ENCODE assay signal across 1 cellular context in the genomic region with DNA sequence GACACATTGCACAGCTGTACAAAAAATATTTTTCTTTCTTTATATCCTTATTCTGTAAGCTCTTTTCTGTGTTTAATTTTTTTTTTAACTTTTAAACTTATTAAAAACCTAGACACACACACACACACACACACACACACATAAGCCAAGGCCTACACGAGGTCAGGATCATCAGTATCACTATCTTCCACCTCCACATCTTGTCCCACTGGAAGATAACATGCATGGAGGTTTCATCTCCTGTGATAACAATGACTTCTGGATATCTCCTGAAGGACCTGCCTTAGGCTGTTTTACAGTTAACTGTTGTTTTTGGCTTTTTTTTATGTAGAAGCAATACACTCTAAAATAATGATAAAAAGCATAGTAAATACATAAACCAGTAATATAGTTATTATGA.
TF ChIP-seq lines count a peak whose summit lies in the region.

No MANE protein-coding gene starts in this region.

TF ChIP-seq in K562, 482 proteins besides CTCF, POLR2A, EP300 and RAD21 (continued from another document and continues in another):
- TF ChIP-seq, protein P1, sequence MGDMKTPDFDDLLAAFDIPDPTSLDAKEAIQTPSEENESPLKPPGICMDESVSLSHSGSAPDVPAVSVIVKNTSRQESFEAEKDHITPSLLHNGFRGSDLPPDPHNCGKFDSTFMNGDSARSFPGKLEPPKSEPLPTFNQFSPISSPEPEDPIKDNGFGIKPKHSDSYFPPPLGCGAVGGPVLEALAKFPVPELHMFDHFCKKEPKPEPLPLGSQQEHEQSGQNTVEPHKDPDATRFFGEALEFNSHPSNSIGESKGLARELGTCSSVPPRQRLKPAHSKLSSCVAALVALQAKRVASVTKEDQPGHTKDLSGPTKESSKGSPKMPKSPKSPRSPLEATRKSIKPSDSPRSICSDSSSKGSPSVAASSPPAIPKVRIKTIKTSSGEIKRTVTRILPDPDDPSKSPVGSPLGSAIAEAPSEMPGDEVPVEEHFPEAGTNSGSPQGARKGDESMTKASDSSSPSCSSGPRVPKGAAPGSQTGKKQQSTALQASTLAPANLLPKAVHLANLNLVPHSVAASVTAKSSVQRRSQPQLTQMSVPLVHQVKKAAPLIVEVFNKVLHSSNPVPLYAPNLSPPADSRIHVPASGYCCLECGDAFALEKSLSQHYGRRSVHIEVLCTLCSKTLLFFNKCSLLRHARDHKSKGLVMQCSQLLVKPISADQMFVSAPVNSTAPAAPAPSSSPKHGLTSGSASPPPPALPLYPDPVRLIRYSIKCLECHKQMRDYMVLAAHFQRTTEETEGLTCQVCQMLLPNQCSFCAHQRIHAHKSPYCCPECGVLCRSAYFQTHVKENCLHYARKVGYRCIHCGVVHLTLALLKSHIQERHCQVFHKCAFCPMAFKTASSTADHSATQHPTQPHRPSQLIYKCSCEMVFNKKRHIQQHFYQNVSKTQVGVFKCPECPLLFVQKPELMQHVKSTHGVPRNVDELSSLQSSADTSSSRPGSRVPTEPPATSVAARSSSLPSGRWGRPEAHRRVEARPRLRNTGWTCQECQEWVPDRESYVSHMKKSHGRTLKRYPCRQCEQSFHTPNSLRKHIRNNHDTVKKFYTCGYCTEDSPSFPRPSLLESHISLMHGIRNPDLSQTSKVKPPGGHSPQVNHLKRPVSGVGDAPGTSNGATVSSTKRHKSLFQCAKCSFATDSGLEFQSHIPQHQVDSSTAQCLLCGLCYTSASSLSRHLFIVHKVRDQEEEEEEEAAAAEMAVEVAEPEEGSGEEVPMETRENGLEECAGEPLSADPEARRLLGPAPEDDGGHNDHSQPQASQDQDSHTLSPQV (IDR thresholded peaks at IDR 0.05) = peak; percentile 67
- TF ChIP-seq RBM17 (IDR thresholded peaks at IDR 0.05; ENCODE audit: borderline replicate concordance, low read depth, low read length) (no peak), ZNF408 (CRISPR knock-in tag; IDR thresholded peaks at IDR 0.05; ENCODE audit: low read depth) (no peak), TARDBP (IDR thresholded peaks at IDR 0.05) (no peak), ELK1 (CRISPR knock-in tag; IDR thresholded peaks at IDR 0.05) (no peak), LARP7 (IDR thresholded peaks at IDR 0.05) (no peak), HSF4 (CRISPR knock-in tag; IDR thresholded peaks at IDR 0.05; ENCODE audit: borderline replicate concordance) (no peak), ZNF253 (CRISPR knock-in tag; conservative IDR thresholded peaks at IDR 0.05) (no peak), SUPT5H (IDR thresholded peaks at IDR 0.05) (no peak), NELFE (IDR thresholded peaks at IDR 0.05; ENCODE audit: insufficient read depth, insufficient read length) (no peak), MTA1 (IDR thresholded peaks at IDR 0.05; ENCODE audit: borderline replicate concordance) (peak; percentile 80; the same call in 1 of the 2 replicates), ARID2 (IDR thresholded peaks at IDR 0.05) (no peak), KAT8 (IDR thresholded peaks at IDR 0.05; ENCODE audit: low read depth) (no peak), FOSL1 (tag; conservative IDR thresholded peaks at IDR 0.05) (peak; percentile 44; the same call in 1 of the 2 replicates), MEF2A (IDR thresholded peaks at IDR 0.05; ENCODE audit: control insufficient read depth, low read depth, low read length) (0 out of 2 replicates have a peak, but pooled peaks have one; percentile 18), BMI1 (IDR thresholded peaks at IDR 0.05; ENCODE audit: low read length) (no peak), KDM2B (CRISPR knock-in tag; IDR thresholded peaks at IDR 0.05) (no peak), ARID1B (IDR thresholded peaks at IDR 0.05) (peak; percentile 98), SIRT6 (IDR thresholded peaks at IDR 0.05; ENCODE audit: low read depth, low read length) (no peak), FOXJ3 (CRISPR knock-in tag; IDR thresholded peaks at IDR 0.05) (no peak), ZNF121 (CRISPR knock-in tag; conservative IDR thresholded peaks at IDR 0.05) (no peak), KLF10 (CRISPR knock-in tag; IDR thresholded peaks at IDR 0.05) (no peak), KLF16 (IDR thresholded peaks at IDR 0.05) (peak; percentile 90), ZBTB2 (IDR thresholded peaks at IDR 0.05) (peak; percentile 89), NR2F6 (CRISPR knock-in tag; IDR thresholded peaks at IDR 0.05) (no peak), ZNF551 (CRISPR knock-in tag; IDR thresholded peaks at IDR 0.05) (no peak), ZNF146 (CRISPR knock-in tag; IDR thresholded peaks at IDR 0.05; ENCODE audit: unreplicated experiment) (no peak), ZNF57 (CRISPR knock-in tag; IDR thresholded peaks at IDR 0.05) (no peak), ATF6 (CRISPR knock-in tag; IDR thresholded peaks at IDR 0.05) (no peak), CTBP1 (IDR thresholded peaks at IDR 0.05; ENCODE audit: borderline replicate concordance) (peak; percentile 96)
- TF ChIP-seq, protein P2, sequence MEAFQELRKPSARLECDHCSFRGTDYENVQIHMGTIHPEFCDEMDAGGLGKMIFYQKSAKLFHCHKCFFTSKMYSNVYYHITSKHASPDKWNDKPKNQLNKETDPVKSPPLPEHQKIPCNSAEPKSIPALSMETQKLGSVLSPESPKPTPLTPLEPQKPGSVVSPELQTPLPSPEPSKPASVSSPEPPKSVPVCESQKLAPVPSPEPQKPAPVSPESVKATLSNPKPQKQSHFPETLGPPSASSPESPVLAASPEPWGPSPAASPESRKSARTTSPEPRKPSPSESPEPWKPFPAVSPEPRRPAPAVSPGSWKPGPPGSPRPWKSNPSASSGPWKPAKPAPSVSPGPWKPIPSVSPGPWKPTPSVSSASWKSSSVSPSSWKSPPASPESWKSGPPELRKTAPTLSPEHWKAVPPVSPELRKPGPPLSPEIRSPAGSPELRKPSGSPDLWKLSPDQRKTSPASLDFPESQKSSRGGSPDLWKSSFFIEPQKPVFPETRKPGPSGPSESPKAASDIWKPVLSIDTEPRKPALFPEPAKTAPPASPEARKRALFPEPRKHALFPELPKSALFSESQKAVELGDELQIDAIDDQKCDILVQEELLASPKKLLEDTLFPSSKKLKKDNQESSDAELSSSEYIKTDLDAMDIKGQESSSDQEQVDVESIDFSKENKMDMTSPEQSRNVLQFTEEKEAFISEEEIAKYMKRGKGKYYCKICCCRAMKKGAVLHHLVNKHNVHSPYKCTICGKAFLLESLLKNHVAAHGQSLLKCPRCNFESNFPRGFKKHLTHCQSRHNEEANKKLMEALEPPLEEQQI (IDR thresholded peaks at IDR 0.05) = peak; percentile 75; the same call in 1 of the 2 replicates
- TF ChIP-seq, protein P3, sequence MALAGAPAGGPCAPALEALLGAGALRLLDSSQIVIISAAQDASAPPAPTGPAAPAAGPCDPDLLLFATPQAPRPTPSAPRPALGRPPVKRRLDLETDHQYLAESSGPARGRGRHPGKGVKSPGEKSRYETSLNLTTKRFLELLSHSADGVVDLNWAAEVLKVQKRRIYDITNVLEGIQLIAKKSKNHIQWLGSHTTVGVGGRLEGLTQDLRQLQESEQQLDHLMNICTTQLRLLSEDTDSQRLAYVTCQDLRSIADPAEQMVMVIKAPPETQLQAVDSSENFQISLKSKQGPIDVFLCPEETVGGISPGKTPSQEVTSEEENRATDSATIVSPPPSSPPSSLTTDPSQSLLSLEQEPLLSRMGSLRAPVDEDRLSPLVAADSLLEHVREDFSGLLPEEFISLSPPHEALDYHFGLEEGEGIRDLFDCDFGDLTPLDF (CRISPR knock-in tag; IDR thresholded peaks at IDR 0.05) = no peak
- TF ChIP-seq, protein P4, sequence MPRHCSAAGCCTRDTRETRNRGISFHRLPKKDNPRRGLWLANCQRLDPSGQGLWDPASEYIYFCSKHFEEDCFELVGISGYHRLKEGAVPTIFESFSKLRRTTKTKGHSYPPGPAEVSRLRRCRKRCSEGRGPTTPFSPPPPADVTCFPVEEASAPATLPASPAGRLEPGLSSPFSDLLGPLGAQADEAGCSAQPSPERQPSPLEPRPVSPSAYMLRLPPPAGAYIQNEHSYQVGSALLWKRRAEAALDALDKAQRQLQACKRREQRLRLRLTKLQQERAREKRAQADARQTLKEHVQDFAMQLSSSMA (CRISPR knock-in tag; IDR thresholded peaks at IDR 0.05) = no peak
- TF ChIP-seq, protein P5, sequence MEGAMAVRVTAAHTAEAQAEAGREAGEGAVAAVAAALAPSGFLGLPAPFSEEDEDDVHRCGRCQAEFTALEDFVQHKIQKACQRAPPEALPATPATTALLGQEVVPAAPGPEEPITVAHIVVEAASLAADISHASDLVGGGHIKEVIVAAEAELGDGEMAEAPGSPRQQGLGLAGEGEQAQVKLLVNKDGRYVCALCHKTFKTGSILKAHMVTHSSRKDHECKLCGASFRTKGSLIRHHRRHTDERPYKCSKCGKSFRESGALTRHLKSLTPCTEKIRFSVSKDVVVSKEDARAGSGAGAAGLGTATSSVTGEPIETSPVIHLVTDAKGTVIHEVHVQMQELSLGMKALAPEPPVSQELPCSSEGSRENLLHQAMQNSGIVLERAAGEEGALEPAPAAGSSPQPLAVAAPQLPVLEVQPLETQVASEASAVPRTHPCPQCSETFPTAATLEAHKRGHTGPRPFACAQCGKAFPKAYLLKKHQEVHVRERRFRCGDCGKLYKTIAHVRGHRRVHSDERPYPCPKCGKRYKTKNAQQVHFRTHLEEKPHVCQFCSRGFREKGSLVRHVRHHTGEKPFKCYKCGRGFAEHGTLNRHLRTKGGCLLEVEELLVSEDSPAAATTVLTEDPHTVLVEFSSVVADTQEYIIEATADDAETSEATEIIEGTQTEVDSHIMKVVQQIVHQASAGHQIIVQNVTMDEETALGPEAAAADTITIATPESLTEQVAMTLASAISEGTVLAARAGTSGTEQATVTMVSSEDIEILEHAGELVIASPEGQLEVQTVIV (CRISPR knock-in tag; IDR thresholded peaks at IDR 0.05; ENCODE audit: borderline replicate concordance) = no peak
- TF ChIP-seq, protein P6, sequence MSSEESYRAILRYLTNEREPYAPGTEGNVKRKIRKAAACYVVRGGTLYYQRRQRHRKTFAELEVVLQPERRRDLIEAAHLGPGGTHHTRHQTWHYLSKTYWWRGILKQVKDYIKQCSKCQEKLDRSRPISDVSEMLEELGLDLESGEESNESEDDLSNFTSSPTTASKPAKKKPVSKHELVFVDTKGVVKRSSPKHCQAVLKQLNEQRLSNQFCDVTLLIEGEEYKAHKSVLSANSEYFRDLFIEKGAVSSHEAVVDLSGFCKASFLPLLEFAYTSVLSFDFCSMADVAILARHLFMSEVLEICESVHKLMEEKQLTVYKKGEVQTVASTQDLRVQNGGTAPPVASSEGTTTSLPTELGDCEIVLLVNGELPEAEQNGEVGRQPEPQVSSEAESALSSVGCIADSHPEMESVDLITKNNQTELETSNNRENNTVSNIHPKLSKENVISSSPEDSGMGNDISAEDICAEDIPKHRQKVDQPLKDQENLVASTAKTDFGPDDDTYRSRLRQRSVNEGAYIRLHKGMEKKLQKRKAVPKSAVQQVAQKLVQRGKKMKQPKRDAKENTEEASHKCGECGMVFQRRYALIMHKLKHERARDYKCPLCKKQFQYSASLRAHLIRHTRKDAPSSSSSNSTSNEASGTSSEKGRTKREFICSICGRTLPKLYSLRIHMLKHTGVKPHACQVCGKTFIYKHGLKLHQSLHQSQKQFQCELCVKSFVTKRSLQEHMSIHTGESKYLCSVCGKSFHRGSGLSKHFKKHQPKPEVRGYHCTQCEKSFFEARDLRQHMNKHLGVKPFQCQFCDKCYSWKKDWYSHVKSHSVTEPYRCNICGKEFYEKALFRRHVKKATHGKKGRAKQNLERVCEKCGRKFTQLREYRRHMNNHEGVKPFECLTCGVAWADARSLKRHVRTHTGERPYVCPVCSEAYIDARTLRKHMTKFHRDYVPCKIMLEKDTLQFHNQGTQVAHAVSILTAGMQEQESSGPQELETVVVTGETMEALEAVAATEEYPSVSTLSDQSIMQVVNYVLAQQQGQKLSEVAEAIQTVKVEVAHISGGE (CRISPR knock-in tag; IDR thresholded peaks at IDR 0.05) = peak in 1 of 3 experiments; percentile 66; a peak in 2 of 6 replicates
- TF ChIP-seq, protein P7, sequence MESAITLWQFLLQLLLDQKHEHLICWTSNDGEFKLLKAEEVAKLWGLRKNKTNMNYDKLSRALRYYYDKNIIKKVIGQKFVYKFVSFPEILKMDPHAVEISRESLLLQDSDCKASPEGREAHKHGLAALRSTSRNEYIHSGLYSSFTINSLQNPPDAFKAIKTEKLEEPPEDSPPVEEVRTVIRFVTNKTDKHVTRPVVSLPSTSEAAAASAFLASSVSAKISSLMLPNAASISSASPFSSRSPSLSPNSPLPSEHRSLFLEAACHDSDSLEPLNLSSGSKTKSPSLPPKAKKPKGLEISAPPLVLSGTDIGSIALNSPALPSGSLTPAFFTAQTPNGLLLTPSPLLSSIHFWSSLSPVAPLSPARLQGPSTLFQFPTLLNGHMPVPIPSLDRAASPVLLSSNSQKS (CRISPR knock-in tag; IDR thresholded peaks at IDR 0.05) = no peak
